Comparison of ENCODE assay signal across 26 cellular contexts in the genomic region with DNA sequence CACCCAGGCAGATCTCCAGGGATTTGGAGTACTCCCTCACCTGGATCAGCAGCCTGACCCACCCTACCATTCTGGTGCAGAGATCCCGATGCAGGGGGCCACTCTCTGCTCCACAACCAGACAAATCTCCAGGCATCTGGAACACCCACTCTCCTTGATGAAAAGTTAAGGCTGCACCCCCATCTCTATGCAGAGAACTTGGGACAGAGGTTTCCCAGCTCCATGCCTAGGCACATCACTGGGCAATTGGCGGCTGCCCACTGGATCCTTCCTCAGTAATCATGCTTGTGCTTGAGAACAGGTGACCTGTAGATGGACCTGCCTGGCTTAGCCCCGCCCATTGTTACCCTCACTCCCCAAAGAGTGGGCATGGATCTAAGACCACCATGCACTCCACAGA.
"Had no signal": no experiment of that assay in that cellular context is flagged by ENCODE, and none has a peak within 500 bp of the region (broad histone marks: within the 10 kb centered on the region; RNA-seq: fewer than 3 reads in every experiment).

No MANE protein-coding gene starts in this region.

- H3K9me3 ChIP-seq: testis, thoracic aorta, thyroid gland, upper lobe of right lung, uterus, vagina had no signal

- ATAC-seq: stimulated activated effector memory CD8-positive, alpha-beta T cell treated with anti-CD3 and anti-CD28 coated beads, Interleukin-12 subunit alpha, Interleukin-12 subunit beta, amount 100 ng/mL, for 72 hours; stimulated activated memory B cell treated with anti-CD40 and anti-IgM and Interleukin-4, amounts not matched to agents 10 μg/mL and 1 μg/mL and 100 μg/mL, for 72 hours; stimulated activated naive B cell treated with anti-CD40 and anti-IgM and Interleukin-4, amounts not matched to agents 10 μg/mL and 1 μg/mL and 100 μg/mL, for 72 hours; stimulated activated naive CD8-positive, alpha-beta T cell treated with anti-CD3 and anti-CD28 coated beads, Interleukin-15, amount 100 ng/mL, for 72 hours; stimulated activated naive CD8-positive, alpha-beta T cell treated with anti-CD3 and anti-CD28 coated beads, Interleukin-15, Interleukin-2, amounts not matched to agents 100 U/mL and 50 U/mL, for 24 hours; upper lobe of right lung had no signal

- H3K27me3 ChIP-seq: stomach, suprapubic skin, testis, thyroid gland, tibial artery, tibial nerve, transverse colon, upper lobe of left lung, upper lobe of right lung, uterus, vagina had no signal

- H3K27ac ChIP-seq: stomach, suprapubic skin, testis, thoracic aorta, thyroid gland, tibial artery, tibial nerve, transverse colon, upper lobe of left lung, upper lobe of right lung, uterus, vagina had no signal

- H3K4me1 ChIP-seq: stomach, suprapubic skin, testis, thyroid gland, tibial artery, tibial nerve, transverse colon, upper lobe of left lung, upper lobe of right lung, uterus, vagina had no signal

- H3K4me3 ChIP-seq: stomach, suprapubic skin, testis, thoracic aorta, thyroid gland, tibial artery, tibial nerve, transverse colon, upper lobe of left lung, upper lobe of right lung, uterus, vagina had no signal

- DNase-seq: stimulated activated CD4-positive, alpha-beta T cell treated with anti-CD3 and anti-CD28 coated beads, Interleukin-2, amount 100 ng/mL, for 48 hours; stimulated activated CD4-positive, alpha-beta T cell treated with anti-CD3 and anti-CD28 coated beads, Interleukin-4, amount 100 ng/mL, for 1 hour; stimulated activated CD4-positive, alpha-beta T cell treated with anti-CD3 and anti-CD28 coated beads, Interleukin-4, amount 100 ng/mL, for 24 hours; stimulated activated CD4-positive, alpha-beta T cell treated with anti-CD3 and anti-CD28 coated beads, Interleukin-4, amount 100 ng/mL, for 4 hours; stimulated activated CD8-positive, alpha-beta memory T cell treated with anti-CD3 and anti-CD28 coated beads, Interleukin-4, amount 100 ng/mL, for 48 hours; stimulated activated naive B cell treated with anti-CD40 and anti-IgM and Interleukin-4, amounts not matched to agents 10 μg/mL and 1 μg/mL and 100 μg/mL, for 72 hours; stimulated activated naive CD4-positive, alpha-beta T cell; stimulated activated naive CD4-positive, alpha-beta T cell treated with Interleukin-2 at 50 U/mL for 16 hours; stimulated activated naive CD8-positive, alpha-beta T cell treated with anti-CD3 and anti-CD28 coated beads, Interleukin-15, amount 100 ng/mL, for 72 hours; stimulated activated naive CD8-positive, alpha-beta T cell treated with anti-CD3 and anti-CD28 coated beads, Interleukin-15, Interleukin-2, amounts not matched to agents 100 U/mL and 50 U/mL, for 24 hours; stomach; substantia nigra; testis; thyroid gland; tibial artery; transverse colon; trophoblast cell; upper lobe of left lung; upper lobe of right lung; uterus had no signal

- H3K36me3 ChIP-seq: stomach, suprapubic skin, thoracic aorta, thyroid gland, tibial artery, tibial nerve, transverse colon, upper lobe of left lung, upper lobe of right lung, uterus, vagina had no signal
